Comparison of ENCODE assay signal across 20 cellular contexts in the genomic region with DNA sequence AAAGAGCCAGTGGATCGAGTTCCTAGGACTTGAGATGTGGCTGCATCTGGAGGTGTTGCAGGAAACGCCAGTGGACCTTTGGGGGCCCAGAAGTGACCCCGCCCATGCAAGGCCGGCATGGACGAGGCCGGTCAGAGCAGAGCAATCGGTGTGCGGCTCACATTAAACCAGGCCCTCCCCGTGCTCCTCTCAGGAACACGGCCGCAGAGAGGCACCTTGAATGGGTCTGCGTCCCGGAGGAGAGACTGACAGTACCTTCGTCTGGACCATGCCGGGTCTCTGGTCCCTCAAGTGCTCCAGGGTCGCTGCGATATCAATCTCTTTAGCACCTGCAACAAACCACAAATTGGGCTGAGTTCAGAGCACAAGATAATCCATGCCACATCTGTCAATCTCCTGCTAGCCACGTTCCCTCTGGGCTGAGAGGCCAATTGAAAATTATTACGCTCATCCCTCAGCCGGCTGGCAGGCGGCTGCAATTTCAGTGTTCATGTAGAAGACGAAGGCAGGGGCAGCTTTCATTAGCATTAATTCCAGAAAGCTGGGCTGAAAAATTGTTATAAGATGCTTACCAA.
"Had no signal": no experiment of that assay in that cellular context is flagged by ENCODE, and none has a peak within 500 bp of the region (broad histone marks: within the 10 kb centered on the region; RNA-seq: fewer than 3 reads in every experiment).

No MANE protein-coding gene starts in this region.

- DNase-seq: activated CD4-positive, alpha-beta T cell treated with anti-CD3 and anti-CD28 coated beads for 48 hours; activated CD8-positive, alpha-beta T cell treated with anti-CD3 and anti-CD28 coated beads for 36 hours; activated T-cell treated with anti-CD3 and anti-CD28 coated beads, Interleukin-2, amount 50 U/mL, for 72 hours; anterior cingulate cortex; erythroblast; gastrocnemius medialis; heart left ventricle; left ventricle myocardium inferior; mesendoderm; occipital lobe; stimulated activated CD4-positive, alpha-beta T cell treated with anti-CD3 and anti-CD28 coated beads, Interleukin-1b, Interleukin-23, amount 100 ng/mL, for 48 hours; stimulated activated naive CD8-positive, alpha-beta T cell treated with anti-CD3 and anti-CD28 coated beads, Interleukin-15, amount 100 ng/mL, for 72 hours; T-helper 2 cell; testis had no signal

- H3K4me1 Mint-ChIP-seq: nephron, WTC11 had no signal

- H3K4me3 ChIP-seq: breast epithelium, dorsolateral prefrontal cortex, gastrocnemius medialis, heart left ventricle, left ventricle myocardium inferior, prostate gland, right lobe of liver, testis had no signal

- H3K27me3 Mint-ChIP-seq: activated CD8-positive, alpha-beta T cell treated with anti-CD3 and anti-CD28 coated beads for 36 hours; stimulated activated naive CD8-positive, alpha-beta T cell treated with anti-CD3 and anti-CD28 coated beads, Interleukin-15, amount 100 ng/mL, for 72 hours had no signal

- H3K27ac Mint-ChIP-seq: activated CD8-positive, alpha-beta T cell treated with anti-CD3 and anti-CD28 coated beads for 36 hours; activated T-cell treated with anti-CD3 and anti-CD28 coated beads, Interleukin-2, amount 50 U/mL, for 72 hours; nephron; stimulated activated naive CD8-positive, alpha-beta T cell treated with anti-CD3 and anti-CD28 coated beads, Interleukin-15, amount 100 ng/mL, for 72 hours; WTC11 had no signal

- H3K4me3 Mint-ChIP-seq: activated CD8-positive, alpha-beta T cell treated with anti-CD3 and anti-CD28 coated beads for 36 hours; activated T-cell treated with anti-CD3 and anti-CD28 coated beads, Interleukin-2, amount 50 U/mL, for 72 hours; nephron; stimulated activated naive CD8-positive, alpha-beta T cell treated with anti-CD3 and anti-CD28 coated beads, Interleukin-15, amount 100 ng/mL, for 72 hours; WTC11 had no signal

- H3K27me3 ChIP-seq: breast epithelium, dorsolateral prefrontal cortex, heart left ventricle, right lobe of liver, testis had no signal

- H3K27ac ChIP-seq: breast epithelium, dorsolateral prefrontal cortex, gastrocnemius medialis, heart left ventricle, left ventricle myocardium inferior, prostate gland, right lobe of liver, testis had no signal

- H3K9me3 Mint-ChIP-seq: activated CD8-positive, alpha-beta T cell treated with anti-CD3 and anti-CD28 coated beads for 36 hours; nephron had no signal

- ATAC-seq: activated CD8-positive, alpha-beta T cell treated with anti-CD3 and anti-CD28 coated beads for 36 hours; activated T-cell treated with anti-CD3 and anti-CD28 coated beads, Interleukin-2, amount 50 U/mL, for 72 hours; gastrocnemius medialis; heart left ventricle; right lobe of liver; stimulated activated naive CD8-positive, alpha-beta T cell treated with anti-CD3 and anti-CD28 coated beads, Interleukin-15, amount 100 ng/mL, for 72 hours; WTC11 had no signal

- H3K9me3 ChIP-seq: breast epithelium, gastrocnemius medialis, heart left ventricle, left ventricle myocardium inferior, prostate gland, right lobe of liver, testis had no signal

- H3K4me1 ChIP-seq: breast epithelium, gastrocnemius medialis, heart left ventricle, left ventricle myocardium inferior, prostate gland, right lobe of liver, testis had no signal

- H3K36me3 ChIP-seq: breast epithelium, gastrocnemius medialis, prostate gland, right lobe of liver had no signal
